ENCODE assay signal across 24 cellular contexts in the genomic region with DNA sequence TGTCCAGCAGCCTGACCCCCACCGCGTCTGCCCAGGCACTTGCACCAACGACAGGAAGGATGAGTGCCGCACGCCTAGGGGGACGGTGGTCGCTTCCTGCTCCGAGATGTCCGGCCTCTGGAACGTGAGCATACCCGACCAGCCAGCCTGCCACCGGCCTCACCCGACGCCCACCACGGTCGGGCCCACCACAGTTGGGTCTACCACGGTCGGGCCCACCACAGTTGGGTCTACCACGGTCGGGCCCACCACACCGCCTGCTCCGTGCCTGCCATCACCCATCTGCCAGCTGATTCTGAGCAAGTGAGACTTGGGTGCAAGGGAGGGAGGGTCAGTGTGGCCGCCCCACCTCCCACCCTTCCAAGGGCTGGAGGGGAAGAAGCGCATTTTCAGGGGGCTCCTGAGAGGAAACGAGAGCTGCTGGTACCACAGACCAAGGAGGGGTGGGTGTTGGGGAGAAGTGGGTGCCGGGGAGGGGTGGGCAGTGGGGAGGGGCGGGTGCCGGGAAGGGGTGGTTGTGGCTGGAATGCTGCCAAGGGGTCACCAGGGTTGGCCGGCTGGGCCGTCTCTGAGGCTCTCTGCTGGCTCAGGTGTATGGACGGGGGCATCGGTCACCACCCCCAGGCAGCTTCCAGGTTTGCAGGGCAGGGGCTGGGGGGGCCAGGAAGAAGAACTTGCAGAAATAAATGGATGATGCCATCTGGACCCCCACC. TPM values are rescaled to one million over a fixed set of nuclear protein-coding genes. Genes with fewer than 3 reads are reported as not detected.
DNase-seq lines count a peak whose midpoint lies in the region; ATAC-seq and TF ChIP-seq lines count a peak whose summit lies in the region.
"Had no signal": no experiment of that assay in that cellular context is flagged by ENCODE, and none has a peak within 500 bp of the region (broad histone marks: within the 10 kb centered on the region; RNA-seq: fewer than 3 reads in every experiment).

No MANE protein-coding gene starts in this region.

- intact Hi-C loops in posterior vena cava (cut with DNase I), result no loop called here

- no peaks in the 10 kb centered on the region for H3K9me3 Mint-ChIP-seq in stimulated activated naive CD8-positive, alpha-beta T cell treated with anti-CD3 and anti-CD28 coated beads, Interleukin-15, amount 100 ng/mL, for 72 hours
- H3K9me3 Mint-ChIP-seq: central memory CD8-positive, alpha-beta T cell; T-cell had no signal

- DNase-seq in SK-N-SH (peak; percentile 16), posterior vena cava (ENCODE audit: low spot score) (peak; percentile 73), SW 1271 (lab: John Stamatoyannopoulos, UW) (no peak)
- peak in 1 of 2 donors; percentile 7 for DNase-seq in stimulated activated naive CD8-positive, alpha-beta T cell treated with anti-CD3 and anti-CD28 coated beads, Interleukin-15, amount 100 ng/mL, for 72 hours
- DNase-seq in stimulated activated naive CD8-positive, alpha-beta T cell treated with anti-CD3 and anti-CD28 coated beads, Interleukin-15, Interleukin-2, amounts not matched to agents 100 U/mL and 50 U/mL, for 24 hours, result no peak
- DNase-seq: activated gamma-delta T cell; AML-193; anterior cingulate cortex; DMS79 treated with DMSO at 0.1 percent for 48 hours; effector CD8-positive, alpha-beta T cell; esophagus squamous epithelium; KG1; NCI-H146; NCI-H2171 treated with DMSO at 0.1 percent for 48 hours; NCI-H526; T-cell; thyroid gland had no signal

- no peak overlapping the region for H3K4me2 ChIP-seq in SK-N-SH

- no peak for TF ChIP-seq EP300 in SK-N-SH (IDR thresholded peaks at IDR 0.05; ENCODE audit: borderline replicate concordance in 1 of 2, low read depth in 1 of 2, low read length in 1 of 2)

- no peaks in the 10 kb centered on the region for H3F3A ChIP-seq in SK-N-SH (replicated peaks; ENCODE audit: insufficient read depth)

- no peak overlapping the region for H3K27ac Mint-ChIP-seq in stimulated activated naive CD8-positive, alpha-beta T cell treated with anti-CD3 and anti-CD28 coated beads, Interleukin-15, amount 100 ng/mL, for 72 hours
- H3K27ac Mint-ChIP-seq: T-cell had no signal

- 29% methylated on average over 10 of the region's 32 CpGs for WGBS in SK-N-SH (ENCODE audit: low lambda C conversion rate)

- POLR2A ChIA-PET in SK-N-SH (lab: Yijun Ruan, JAX), result no interaction called here

- no peaks in the 10 kb centered on the region for H3K27me3 Mint-ChIP-seq in stimulated activated naive CD8-positive, alpha-beta T cell treated with anti-CD3 and anti-CD28 coated beads, Interleukin-15, amount 100 ng/mL, for 72 hours
- H3K27me3 Mint-ChIP-seq: central memory CD8-positive, alpha-beta T cell had no signal

- no peak for TF ChIP-seq CTCF in SK-N-SH (IDR thresholded peaks at IDR 0.05)

- no peak overlapping the region for H3K4me3 ChIP-seq in SK-N-SH (ENCODE audit: low read depth in 2 of 2, low read length in 1 of 2)
- H3K4me3 ChIP-seq: esophagus squamous epithelium, gastroesophageal sphincter, thyroid gland had no signal

- H3K79me2 ChIP-seq in SK-N-SH (ENCODE audit: insufficient read depth), result no peaks in the 10 kb centered on the region

- H3K9me2 ChIP-seq in SK-N-SH, result no peaks in the 10 kb centered on the region

- H3K27ac ChIP-seq in SK-N-SH (ENCODE audit: low read depth in 2 of 2, low read length in 1 of 2), result no peak overlapping the region
- H3K27ac ChIP-seq: 22Rv1, esophagus squamous epithelium, gastroesophageal sphincter, thyroid gland had no signal

- no peak overlapping the region for H3K9ac ChIP-seq in SK-N-SH

- CTCF ChIA-PET in SK-N-SH (lab: Yijun Ruan, JAX), result no interaction called here

- H3K4me3 Mint-ChIP-seq in stimulated activated naive CD8-positive, alpha-beta T cell treated with anti-CD3 and anti-CD28 coated beads, Interleukin-15, amount 100 ng/mL, for 72 hours, result no peak overlapping the region
- H3K4me3 Mint-ChIP-seq: central memory CD8-positive, alpha-beta T cell; T-cell had no signal

- peaks cover 5% of the 10 kb centered on the region; the same call in 1 of the 2 replicates for H3K27me3 ChIP-seq in SK-N-SH (ENCODE audit: insufficient read depth)
- H3K27me3 ChIP-seq: thyroid gland had no signal

- no peaks in the 10 kb centered on the region for H3K4me1 Mint-ChIP-seq in stimulated activated naive CD8-positive, alpha-beta T cell treated with anti-CD3 and anti-CD28 coated beads, Interleukin-15, amount 100 ng/mL, for 72 hours
- H3K4me1 Mint-ChIP-seq: central memory CD8-positive, alpha-beta T cell; T-cell had no signal

- ATAC-seq in SK-N-SH treated with all-trans-retinoic acid at 6 μM for 48 hours (no peak), GM21381 (IDR thresholded peaks at IDR 0.05; ENCODE audit: unreplicated experiment) (no peak), GM21576 (IDR thresholded peaks at IDR 0.05; ENCODE audit: unreplicated experiment) (no peak)
- peak; percentile 4 for ATAC-seq in stimulated activated naive CD8-positive, alpha-beta T cell treated with anti-CD3 and anti-CD28 coated beads, Interleukin-15, amount 100 ng/mL, for 72 hours
- no peak for ATAC-seq in stimulated activated naive CD8-positive, alpha-beta T cell treated with anti-CD3 and anti-CD28 coated beads, Interleukin-15, Interleukin-2, amounts not matched to agents 100 U/mL and 50 U/mL, for 24 hours
- ATAC-seq: gastroesophageal sphincter, T-cell had no signal

- peaks cover 0 to 10% of the 10 kb centered on the region in 2 experiments; a peak in 1 of 4 replicates for H3K4me1 ChIP-seq in SK-N-SH (ENCODE audit: control insufficient read depth in 1 of 2, insufficient read depth in 2 of 2, low read depth in 1 of 2, low read length in 1 of 2)
- H3K4me1 ChIP-seq: gastroesophageal sphincter, thyroid gland had no signal

- no peak overlapping the region for H2AFZ ChIP-seq in SK-N-SH (ENCODE audit: low read depth)

- no peaks in the 10 kb centered on the region for H3K36me3 ChIP-seq in SK-N-SH (replicated peaks in 1 of 2; ENCODE audit: control insufficient read depth in 1 of 2, insufficient read depth in 2 of 2, low read length in 1 of 2)
- H3K36me3 ChIP-seq: esophagus squamous epithelium, gastroesophageal sphincter, thyroid gland had no signal

- no peaks in the 10 kb centered on the region for H4K20me1 ChIP-seq in SK-N-SH (ENCODE audit: insufficient read depth)

- no peaks in the 10 kb centered on the region for H3K9me3 ChIP-seq in SK-N-SH
- H3K9me3 ChIP-seq: esophagus squamous epithelium, gastroesophageal sphincter, thyroid gland had no signal

- no peak for TF ChIP-seq RAD21 in SK-N-SH (IDR thresholded peaks at IDR 0.05; ENCODE audit: low read length)

TF ChIP-seq in SK-N-SH, 30 proteins besides CTCF, POLR2A, EP300 and RAD21:
- no peak for TF ChIP-seq YY1 (IDR thresholded peaks at IDR 0.05; ENCODE audit: low read depth)

TF ChIP-seq in SK-N-SH treated with all-trans-retinoic acid at 6 μM for 48 hours, 23 proteins besides CTCF, POLR2A, EP300 and RAD21:
- no peak for TF ChIP-seq ZNF8 (CRISPR knock-in tag; IDR thresholded peaks at IDR 0.05)
- TF ChIP-seq PPARA (CRISPR knock-in tag; IDR thresholded peaks at IDR 0.05; ENCODE audit: borderline replicate concordance), result no peak
- no peak for TF ChIP-seq ZNF565 (CRISPR knock-in tag; conservative IDR thresholded peaks at IDR 0.05; ENCODE audit: low read depth)
- TF ChIP-seq TCF4 (CRISPR knock-in tag; IDR thresholded peaks at IDR 0.05; ENCODE audit: borderline replicate concordance), result no peak
- TF ChIP-seq ZFP3 (CRISPR knock-in tag; IDR thresholded peaks at IDR 0.05), result no peak

RNA-seq across cellular contexts. Expression of a gene that starts 27.7 kb away (rescaled TPM):
- not detected in 2 replicates for polyA plus RNA-seq in SK-N-SH (2012; rRNA removed)
- not detected in 2 replicates for polyA plus RNA-seq in SK-N-SH (2012; cell fraction: cytosol; rRNA removed)
- not detected in 2 replicates for polyA plus RNA-seq in SK-N-SH (2012; cell fraction: nucleus; rRNA removed)
- under 1 TPM in 1 of 2 donors, not detected in 1; 0.69 TPM for total RNA-seq in posterior vena cava
- total RNA-seq: thyroid gland had no signal
- polyA plus RNA-seq: neural cell had no signal

RNA-seq across cellular contexts. Expression of a gene that starts 37.4 kb away (rescaled TPM):
- polyA plus RNA-seq in SK-N-SH (2012; rRNA removed), result not detected in 2 replicates
- not detected in 2 replicates for polyA plus RNA-seq in SK-N-SH (2012; cell fraction: cytosol; rRNA removed)
- polyA plus RNA-seq in SK-N-SH (2012; cell fraction: nucleus; rRNA removed), result not detected in 2 replicates
- not detected for total RNA-seq in posterior vena cava
- total RNA-seq: thyroid gland had no signal
- polyA plus RNA-seq: neural cell had no signal

Comparison
In these comparisons a context has a peak if more than half of its experiments do, and no peak if none do; other contexts are left out.
1. DNase-seq: peak in SK-N-SH (single experiment) and posterior vena cava (single experiment); none in stimulated activated naive CD8-positive, alpha-beta T cell treated with anti-CD3 and anti-CD28 coated beads, Interleukin-15, Interleukin-2, amounts not matched to agents 100 U/mL and 50 U/mL, for 24 hours (single experiment) and SW 1271 (0 of 2).